15 cellular contexts compared by ENCODE assay signal in the genomic region with DNA sequence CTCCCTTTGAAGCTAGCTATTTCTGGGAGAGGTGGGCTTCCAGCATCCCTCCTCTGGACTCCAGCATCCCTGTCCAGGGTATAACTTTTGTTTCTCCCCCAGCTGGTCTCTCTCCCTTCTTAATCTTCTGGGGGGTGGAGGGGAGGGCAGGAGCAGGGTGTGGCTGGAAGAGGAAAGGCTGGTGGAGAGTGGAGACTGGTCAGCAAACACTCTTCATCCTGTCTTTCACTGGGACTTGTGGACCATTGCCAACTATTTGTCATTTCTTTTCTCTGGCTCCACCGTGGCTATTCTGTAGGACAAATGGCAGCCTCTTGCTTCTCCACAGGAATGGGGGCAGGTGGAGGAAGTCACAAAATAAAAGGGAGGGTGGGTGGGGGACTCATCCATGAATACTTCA. TPM values are rescaled to one million over a fixed set of nuclear protein-coding genes. Genes with fewer than 3 reads are reported as not detected.
DNase-seq lines count a peak whose midpoint lies in the region; ATAC-seq, FAIRE-seq and TF ChIP-seq lines count a peak whose summit lies in the region.
"Had no signal": no experiment of that assay in that cellular context is flagged by ENCODE, and none has a peak within 500 bp of the region (broad histone marks: within the 10 kb centered on the region; RNA-seq: fewer than 3 reads in every experiment).

No MANE protein-coding gene starts in this region.

- TF ChIP-seq CTCF in Calu3 (IDR thresholded peaks at IDR 0.05; ENCODE audit: unreplicated experiment) = no peak
- TF ChIP-seq CTCF in fibroblast of mammary gland (conservative IDR thresholded peaks at IDR 0.05; ENCODE audit: control insufficient read depth, insufficient read depth, low read depth, low read length) = no peak
- no peak for TF ChIP-seq CTCF in psoas muscle (IDR thresholded peaks at IDR 0.05)

- H3K27me3 Mint-ChIP-seq in Calu3 (ENCODE audit: unreplicated experiment) = peaks cover 7% of the 10 kb centered on the region
- peaks cover 5% of the 10 kb centered on the region for H3K27me3 Mint-ChIP-seq in activated T-helper 1 cell treated with anti-CD3 and anti-CD28 coated beads, Interleukin-12 subunit alpha, Interleukin-12 subunit beta, Interleukin-2, Interleukin-4 antibody, amounts not matched to agents 30 ng/mL and 10 ng/mL and 1 ng/mL, durations not matched to agents 14 hours and 24 hours and 36 hours (ENCODE audit: insufficient read depth)

- H3K36me3 ChIP-seq in psoas muscle (ENCODE audit: insufficient read depth in 1 of 2, low read depth in 1 of 2) = no peaks in the 10 kb centered on the region

- no peaks in the 10 kb centered on the region for H3K9me3 Mint-ChIP-seq in Calu3 (ENCODE audit: low read depth, unreplicated experiment)
- no peaks in the 10 kb centered on the region for H3K9me3 Mint-ChIP-seq in activated T-helper 1 cell treated with anti-CD3 and anti-CD28 coated beads, Interleukin-12 subunit alpha, Interleukin-12 subunit beta, Interleukin-2, Interleukin-4 antibody, amounts not matched to agents 30 ng/mL and 10 ng/mL and 1 ng/mL, durations not matched to agents 14 hours and 24 hours and 36 hours

- H3K4me3 ChIP-seq in fibroblast of mammary gland (ENCODE audit: control insufficient read depth, low read depth, low read length) = no peak overlapping the region
- H3K4me3 ChIP-seq in psoas muscle = no peak overlapping the region

- CTCF ChIA-PET in Calu3 (lab: Charles Lee) = interaction anchor here (1.0 to 1.3 kb wide), 2 partner anchors 21 to 23 kb away, joined by 3 to 5 read pairs; no protein-coding TSS in a partner anchor

- no peak overlapping the region for H3K27ac Mint-ChIP-seq in Calu3 (ENCODE audit: unreplicated experiment)
- no peak overlapping the region for H3K27ac Mint-ChIP-seq in activated T-helper 1 cell treated with anti-CD3 and anti-CD28 coated beads, Interleukin-12 subunit alpha, Interleukin-12 subunit beta, Interleukin-2, Interleukin-4 antibody, amounts not matched to agents 30 ng/mL and 10 ng/mL and 1 ng/mL, durations not matched to agents 14 hours and 24 hours and 36 hours
- H3K27ac Mint-ChIP-seq: CD4-positive, CD25-positive, alpha-beta regulatory T cell had no signal

- peak; percentile 16 for DNase-seq in Calu3
- DNase-seq in NCI-H69 (lab: John Stamatoyannopoulos, UW) = peak; percentile 92
- DNase-seq in fibroblast of mammary gland (ENCODE audit: low read depth) = peak; percentile 43
- DNase-seq in psoas muscle = no peak
- DNase-seq in GM12891 (ENCODE audit: insufficient read length, low spot score) = no peak
- DNase-seq in hippocampal formation (lab: John Stamatoyannopoulos, UW) = no peak
- no peak for DNase-seq in activated T-helper 1 cell treated with anti-CD3 and anti-CD28 coated beads, Interleukin-12 subunit alpha, Interleukin-12 subunit beta, Interleukin-2, Interleukin-4 antibody, amounts not matched to agents 30 ng/mL and 10 ng/mL and 1 ng/mL, durations not matched to agents 14 hours and 24 hours and 36 hours (ENCODE audit: low spot score)
- DNase-seq in stimulated activated naive CD4-positive, alpha-beta T cell treated with Interleukin-2 at 50 U/mL for 16 hours (lab: John Stamatoyannopoulos, UW) = no peak
- DNase-seq: activated CD4-positive, alpha-beta T cell treated with anti-CD3 and anti-CD28 coated beads for 1 hour; activated gamma-delta T cell treated with Interleukin-2 at 50 U/mL for 16 hours; CD4-positive, CD25-positive, alpha-beta regulatory T cell; NCI-H345; stimulated activated CD4-positive, alpha-beta T cell treated with anti-CD3 and anti-CD28 coated beads, Interleukin-4, amount 100 ng/mL, for 1 hour had no signal

- H3K4me1 ChIP-seq in psoas muscle = no peaks in the 10 kb centered on the region

- H3K27ac ChIP-seq in psoas muscle = peak overlapping the region; percentile 12

- no peak for FAIRE-seq in GM12891 (lab: Jason Lieb, UNC)

- no peak overlapping the region for H3K4me3 Mint-ChIP-seq in Calu3 (ENCODE audit: low read depth, unreplicated experiment)
- H3K4me3 Mint-ChIP-seq in activated T-helper 1 cell treated with anti-CD3 and anti-CD28 coated beads, Interleukin-12 subunit alpha, Interleukin-12 subunit beta, Interleukin-2, Interleukin-4 antibody, amounts not matched to agents 30 ng/mL and 10 ng/mL and 1 ng/mL, durations not matched to agents 14 hours and 24 hours and 36 hours = no peak overlapping the region
- H3K4me3 Mint-ChIP-seq: CD4-positive, CD25-positive, alpha-beta regulatory T cell had no signal

- 0 to 6% (median 0%) methylated on average over 1 of the region's 1 CpG for WGBS in psoas muscle, 3 donors

- no peak for ATAC-seq in psoas muscle

- peaks cover 37% of the 10 kb centered on the region for H3K4me1 Mint-ChIP-seq in Calu3 (ENCODE audit: low read depth, unreplicated experiment)
- no peaks in the 10 kb centered on the region for H3K4me1 Mint-ChIP-seq in activated T-helper 1 cell treated with anti-CD3 and anti-CD28 coated beads, Interleukin-12 subunit alpha, Interleukin-12 subunit beta, Interleukin-2, Interleukin-4 antibody, amounts not matched to agents 30 ng/mL and 10 ng/mL and 1 ng/mL, durations not matched to agents 14 hours and 24 hours and 36 hours (ENCODE audit: low read depth)
- H3K4me1 Mint-ChIP-seq: CD4-positive, CD25-positive, alpha-beta regulatory T cell had no signal

- H3K36me3 Mint-ChIP-seq in Calu3 (ENCODE audit: insufficient read depth, unreplicated experiment) = peaks cover 3% of the 10 kb centered on the region
- no peaks in the 10 kb centered on the region for H3K36me3 Mint-ChIP-seq in activated T-helper 1 cell treated with anti-CD3 and anti-CD28 coated beads, Interleukin-12 subunit alpha, Interleukin-12 subunit beta, Interleukin-2, Interleukin-4 antibody, amounts not matched to agents 30 ng/mL and 10 ng/mL and 1 ng/mL, durations not matched to agents 14 hours and 24 hours and 36 hours (ENCODE audit: low read depth)
- H3K36me3 Mint-ChIP-seq: CD4-positive, CD25-positive, alpha-beta regulatory T cell had no signal

- no TSS peak for BruUV-seq in Calu3 (replicated peaks; lab: Mats Ljungman, UMichigan)

- intact Hi-C loops in Calu3 (cut with micrococcal nuclease; ENCODE audit: unreplicated experiment) = no loop called here
- intact Hi-C loops in psoas muscle (cut with DNase I) = no loop called here
- intact Hi-C loops in activated T-helper 1 cell treated with anti-CD3 and anti-CD28 coated beads, Interleukin-12 subunit alpha, Interleukin-12 subunit beta, Interleukin-2, Interleukin-4 antibody, amounts not matched to agents 30 ng/mL and 10 ng/mL and 1 ng/mL, durations not matched to agents 14 hours and 24 hours and 36 hours (cut with micrococcal nuclease) = no loop called here

- no peak for TF ChIP-seq POLR2A in GM12891 (IDR thresholded peaks at IDR 0.05; ENCODE audit: low read depth, low read length)

- no peaks in the 10 kb centered on the region for H3K27me3 ChIP-seq in psoas muscle (ENCODE audit: insufficient read depth in 3 of 3, low read length in 2 of 3)

- H3K9me3 ChIP-seq in psoas muscle = no peaks in the 10 kb centered on the region

TF ChIP-seq in GM12891, 5 proteins besides CTCF, POLR2A, EP300 and RAD21:
- no peak for TF ChIP-seq POLR2AphosphoS5 (IDR thresholded peaks at IDR 0.05; ENCODE audit: low read depth, low read length)
- TF ChIP-seq PAX5 (IDR thresholded peaks at IDR 0.05; ENCODE audit: insufficient read depth, low read length, severe bottlenecking) = no peak
- TF ChIP-seq TAF1 (IDR thresholded peaks at IDR 0.05; ENCODE audit: low read depth, low read length) = no peak
- TF ChIP-seq SPI1 (IDR thresholded peaks at IDR 0.05; ENCODE audit: low read depth, low read length) = no peak
- no peak for TF ChIP-seq POU2F2 (IDR thresholded peaks at IDR 0.05; ENCODE audit: low read depth, low read length)

RNA-seq across cellular contexts. Expression of a gene that starts 19.8 kb away (rescaled TPM):
- total RNA-seq in Calu3 (2022) (5.5 and 8.6 TPM in 2 replicates), psoas muscle (1 to 10 TPM; 2.3 to 4.3 (median 3.0) TPM)
- under 1 TPM; 0.51 to 0.83 (median 0.80) TPM for polyA plus RNA-seq in psoas muscle
- polyA plus RNA-seq in GM12891 (2012; ENCODE audit: low read depth, missing spikeins) = 44.5 TPM
- 4.8 and 5.9 TPM in 2 replicates for total RNA-seq in activated T-helper 1 cell treated with anti-CD3 and anti-CD28 coated beads, Interleukin-12 subunit alpha, Interleukin-12 subunit beta, Interleukin-2, Interleukin-4 antibody, amounts not matched to agents 30 ng/mL and 10 ng/mL and 1 ng/mL, durations not matched to agents 14 hours and 24 hours and 36 hours
- polyA plus RNA-seq: neural cell had no signal

RNA-seq across cellular contexts. Expression of a gene that starts 25.5 kb away (rescaled TPM):
- 135 and 148 TPM in 2 replicates for total RNA-seq in Calu3 (2022)
- 10 to 100 TPM; 11.6 to 17.1 (median 12.7) TPM for total RNA-seq in psoas muscle
- 10 to 100 TPM; 13.9 to 31.8 (median 16.4) TPM for polyA plus RNA-seq in psoas muscle
- polyA plus RNA-seq in GM12891 (2012; ENCODE audit: low read depth, missing spikeins) = 240 TPM
- total RNA-seq in activated T-helper 1 cell treated with anti-CD3 and anti-CD28 coated beads, Interleukin-12 subunit alpha, Interleukin-12 subunit beta, Interleukin-2, Interleukin-4 antibody, amounts not matched to agents 30 ng/mL and 10 ng/mL and 1 ng/mL, durations not matched to agents 14 hours and 24 hours and 36 hours = 146 and 154 TPM in 2 replicates

RNA-seq across cellular contexts. Expression of a gene that starts 43.1 kb away (rescaled TPM):
- total RNA-seq in Calu3 (2022) (not detected in 2 replicates), psoas muscle (not detected)
- polyA plus RNA-seq in psoas muscle = not detected
- polyA plus RNA-seq in GM12891 (2012; ENCODE audit: low read depth, missing spikeins) = 0.04 TPM
- not detected in 2 replicates for total RNA-seq in activated T-helper 1 cell treated with anti-CD3 and anti-CD28 coated beads, Interleukin-12 subunit alpha, Interleukin-12 subunit beta, Interleukin-2, Interleukin-4 antibody, amounts not matched to agents 30 ng/mL and 10 ng/mL and 1 ng/mL, durations not matched to agents 14 hours and 24 hours and 36 hours
- total RNA-seq: CD4-positive, CD25-positive, alpha-beta regulatory T cell; urinary bladder had no signal
- polyA plus RNA-seq: CD4-positive, CD25-positive, alpha-beta regulatory T cell; neural cell; urinary bladder had no signal

Comparison
In these comparisons a context has a peak if more than half of its experiments do, and no peak if none do; other contexts are left out.
1. DNase-seq: peak in Calu3 (single experiment), NCI-H69 (single experiment) and fibroblast of mammary gland (single experiment); none in psoas muscle (0 of 2), GM12891 (single experiment), hippocampal formation (0 of 2), activated T-helper 1 cell treated with anti-CD3 and anti-CD28 coated beads, Interleukin-12 subunit alpha, Interleukin-12 subunit beta, Interleukin-2, Interleukin-4 antibody, amounts not matched to agents 30 ng/mL and 10 ng/mL and 1 ng/mL, durations not matched to agents 14 hours and 24 hours and 36 hours (single experiment) and stimulated activated naive CD4-positive, alpha-beta T cell treated with Interleukin-2 at 50 U/mL for 16 hours (single experiment).